15 cellular contexts compared by ENCODE assay signal in genomic region chr10:95375418-95375817, GRCh38.
"Had no signal": no experiment of that assay in that cellular context is flagged by ENCODE, and none has a peak within 500 bp of the region (broad histone marks: within the 10 kb centered on the region; RNA-seq: fewer than 3 reads in every experiment).

No MANE protein-coding gene starts in this region.

- H3K9me3 Mint-ChIP-seq: endodermal cell; T-helper 1 cell treated with Interleukin-12 subunit alpha and Interleukin-12 subunit beta and Interleukin-4 antibody, amounts not matched to agents 30 μg/mL and 1 μg/mL, for 36 hours; type B pancreatic cell had no signal

- H3K9me3 ChIP-seq: adrenal gland, mucosa of descending colon, ovary had no signal

- H3K27ac Mint-ChIP-seq: endodermal cell; naive B cell; T-helper 1 cell treated with Interleukin-12 subunit alpha and Interleukin-12 subunit beta and Interleukin-4 antibody, amounts not matched to agents 30 μg/mL and 1 μg/mL, for 36 hours; type B pancreatic cell had no signal

- H3K4me3 Mint-ChIP-seq: endodermal cell; naive B cell; T-helper 1 cell treated with Interleukin-12 subunit alpha and Interleukin-12 subunit beta and Interleukin-4 antibody, amounts not matched to agents 30 μg/mL and 1 μg/mL, for 36 hours; type B pancreatic cell had no signal

- H3K4me3 ChIP-seq: adrenal gland, cardiac muscle cell, mucosa of descending colon, ovary had no signal

- H3K4me1 ChIP-seq: adrenal gland had no signal

- H3K36me3 ChIP-seq: adrenal gland, cardiac muscle cell, ovary had no signal

- DNase-seq: activated CD4-positive, alpha-beta T cell treated with anti-CD3 and anti-CD28 coated beads, Interleukin-2, amount 50 U/mL, for 1 hour; activated CD8-positive, alpha-beta memory T cell treated with anti-CD3 and anti-CD28 coated beads, Interleukin-2, amount 50 U/mL, for 4 hours; activated effector memory CD4-positive, alpha-beta T cell treated with Interleukin-2 at 50 U/mL for 16 hours; activated naive CD4-positive, alpha-beta T cell treated with anti-CD3 and anti-CD28 coated beads, Interleukin-2, amount 50 U/mL, for 16 hours; activated T-cell treated with anti-CD3 and anti-CD28 coated beads, Interleukin-2, amount 50 U/mL, for 48 hours; adrenal gland; endodermal cell; mesenchymal stem cell; mucosa of descending colon; naive B cell; ovary had no signal

- H3K27me3 ChIP-seq: adrenal gland, cardiac muscle cell, ovary had no signal

- H3K27ac ChIP-seq: adrenal gland, cardiac muscle cell, epithelial cell of prostate, ovary had no signal

- H3K4me1 Mint-ChIP-seq: naive B cell had no signal
